1 cellular context compared by ENCODE assay signal in the genomic region with DNA sequence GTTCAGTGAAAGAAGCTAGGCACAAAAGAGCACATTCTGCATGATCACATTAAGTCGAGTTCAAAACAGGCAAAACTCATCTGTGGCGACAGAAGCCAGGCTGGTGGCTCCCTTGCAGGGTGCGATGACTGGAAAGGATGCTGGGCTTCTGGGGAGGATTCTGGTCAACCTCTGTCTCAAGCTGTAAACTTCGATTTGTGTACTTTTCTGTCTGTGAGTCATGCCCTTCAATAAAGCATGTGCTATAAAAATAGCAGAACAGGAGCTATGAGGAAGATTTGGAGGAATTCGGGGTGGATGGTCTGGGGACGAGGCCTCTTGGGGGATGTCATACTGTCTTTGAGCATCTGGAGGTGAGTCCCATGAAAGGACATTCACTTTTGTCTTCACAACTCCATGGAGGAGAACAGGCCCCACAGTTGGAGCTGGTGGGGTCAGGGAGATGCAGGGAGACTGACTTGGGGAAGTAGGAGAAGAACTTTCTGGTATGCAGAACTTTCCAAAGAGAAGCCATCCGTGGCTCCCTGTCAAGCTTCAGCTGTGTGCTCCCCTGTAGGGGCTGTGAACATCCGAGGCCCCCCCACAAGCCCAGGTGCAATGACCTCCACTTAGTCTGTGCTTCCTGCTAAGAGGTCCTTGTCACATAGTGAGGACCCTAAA.
A peak's percentile ranks its signal among the peaks of the same experiment; 100 is the strongest.
TF ChIP-seq lines count a peak whose summit lies in the region.

No MANE protein-coding gene starts in this region.

TF ChIP-seq in K562, 482 proteins besides CTCF, POLR2A, EP300 and RAD21 (continued from another document):
- TF ChIP-seq, protein P1, sequence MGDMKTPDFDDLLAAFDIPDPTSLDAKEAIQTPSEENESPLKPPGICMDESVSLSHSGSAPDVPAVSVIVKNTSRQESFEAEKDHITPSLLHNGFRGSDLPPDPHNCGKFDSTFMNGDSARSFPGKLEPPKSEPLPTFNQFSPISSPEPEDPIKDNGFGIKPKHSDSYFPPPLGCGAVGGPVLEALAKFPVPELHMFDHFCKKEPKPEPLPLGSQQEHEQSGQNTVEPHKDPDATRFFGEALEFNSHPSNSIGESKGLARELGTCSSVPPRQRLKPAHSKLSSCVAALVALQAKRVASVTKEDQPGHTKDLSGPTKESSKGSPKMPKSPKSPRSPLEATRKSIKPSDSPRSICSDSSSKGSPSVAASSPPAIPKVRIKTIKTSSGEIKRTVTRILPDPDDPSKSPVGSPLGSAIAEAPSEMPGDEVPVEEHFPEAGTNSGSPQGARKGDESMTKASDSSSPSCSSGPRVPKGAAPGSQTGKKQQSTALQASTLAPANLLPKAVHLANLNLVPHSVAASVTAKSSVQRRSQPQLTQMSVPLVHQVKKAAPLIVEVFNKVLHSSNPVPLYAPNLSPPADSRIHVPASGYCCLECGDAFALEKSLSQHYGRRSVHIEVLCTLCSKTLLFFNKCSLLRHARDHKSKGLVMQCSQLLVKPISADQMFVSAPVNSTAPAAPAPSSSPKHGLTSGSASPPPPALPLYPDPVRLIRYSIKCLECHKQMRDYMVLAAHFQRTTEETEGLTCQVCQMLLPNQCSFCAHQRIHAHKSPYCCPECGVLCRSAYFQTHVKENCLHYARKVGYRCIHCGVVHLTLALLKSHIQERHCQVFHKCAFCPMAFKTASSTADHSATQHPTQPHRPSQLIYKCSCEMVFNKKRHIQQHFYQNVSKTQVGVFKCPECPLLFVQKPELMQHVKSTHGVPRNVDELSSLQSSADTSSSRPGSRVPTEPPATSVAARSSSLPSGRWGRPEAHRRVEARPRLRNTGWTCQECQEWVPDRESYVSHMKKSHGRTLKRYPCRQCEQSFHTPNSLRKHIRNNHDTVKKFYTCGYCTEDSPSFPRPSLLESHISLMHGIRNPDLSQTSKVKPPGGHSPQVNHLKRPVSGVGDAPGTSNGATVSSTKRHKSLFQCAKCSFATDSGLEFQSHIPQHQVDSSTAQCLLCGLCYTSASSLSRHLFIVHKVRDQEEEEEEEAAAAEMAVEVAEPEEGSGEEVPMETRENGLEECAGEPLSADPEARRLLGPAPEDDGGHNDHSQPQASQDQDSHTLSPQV (IDR thresholded peaks at IDR 0.05) = peak; percentile 17; the same call in 1 of the 2 replicates
- 0 out of 2 replicates have a peak, but pooled peaks have one; percentile 3 for TF ChIP-seq FOXK1 (CRISPR knock-in tag; IDR thresholded peaks at IDR 0.05; ENCODE audit: borderline replicate concordance)
- no peak for TF ChIP-seq MYBL2 (IDR thresholded peaks at IDR 0.05; ENCODE audit: low read depth)
- TF ChIP-seq MYBL2 (CRISPR knock-in tag; IDR thresholded peaks at IDR 0.05; ENCODE audit: borderline replicate concordance) = no peak
- no peak for TF ChIP-seq MYC (IDR thresholded peaks at IDR 0.05; ENCODE audit: low read depth, low read length)
- no peak for TF ChIP-seq MYC (CRISPR knock-in tag; IDR thresholded peaks at IDR 0.05; ENCODE audit: borderline replicate concordance, low read depth)
- peak; percentile 21; the same call in 1 of the 2 replicates for TF ChIP-seq MAX (CRISPR knock-in tag; IDR thresholded peaks at IDR 0.05)
TF ChIP-seq in K562: peak in this region for 3.
